In genomic region chr2:40315684-40316083, GRCh38 we compare ENCODE assay signal across 17 cellular contexts.
DNase-seq lines count a peak whose midpoint lies in the region; ATAC-seq and TF ChIP-seq lines count a peak whose summit lies in the region.
"Had no signal": no experiment of that assay in that cellular context is flagged by ENCODE, and none has a peak within 500 bp of the region (broad histone marks: within the 10 kb centered on the region; RNA-seq: fewer than 3 reads in every experiment).

No MANE protein-coding gene starts in this region.

- H3K27ac ChIP-seq in heart left ventricle (peak overlapping the region in 4 of 12 donors; percentile 2 to 7 (median 4)), psoas muscle (no peak overlapping the region)
- H3K27ac ChIP-seq: parathyroid adenoma had no signal

- TF ChIP-seq POLR2A in heart left ventricle (IDR thresholded peaks at IDR 0.05): no peak

- H3K4me3 ChIP-seq in heart left ventricle (no peak overlapping the region), fibroblast of villous mesenchyme (ENCODE audit: low read depth, low read length) (no peak overlapping the region), psoas muscle (no peak overlapping the region)
- H3K4me3 ChIP-seq: GM12878 had no signal

- DNase-seq in heart left ventricle (no peak), Right ventricle myocardium inferior (ENCODE audit: missing footprints) (no peak), fibroblast of villous mesenchyme (ENCODE audit: low read depth) (peak; percentile 15), psoas muscle (no peak), RKO (ENCODE audit: low spot score) (no peak)
- DNase-seq: activated CD4-positive, alpha-beta memory T cell treated with anti-CD3 and anti-CD28 coated beads, Interleukin-2, amount 10 ng/mL, durations not matched to agents 7 days and 5 days; activated effector memory CD4-positive, alpha-beta T cell treated with Interleukin-2 at 50 U/mL for 16 hours; DMS153; erythroblast; NCI-H526 treated with DMSO at 0.1 percent for 48 hours; stimulated activated CD8-positive, alpha-beta memory T cell treated with anti-CD3 and anti-CD28 coated beads, Interleukin-4, amount 100 ng/mL, for 48 hours; T-helper 9 cell had no signal

- peaks cover 0 to 51% (median 15%) of the 10 kb centered on the region in 12 donors for H3K4me1 ChIP-seq in heart left ventricle
- no peaks in the 10 kb centered on the region for H3K4me1 ChIP-seq in psoas muscle
- H3K4me1 ChIP-seq: parathyroid adenoma had no signal

- H3K36me3 ChIP-seq in heart left ventricle (no peaks in the 10 kb centered on the region), psoas muscle (ENCODE audit: insufficient read depth in 1 of 2, low read depth in 1 of 2) (no peaks in the 10 kb centered on the region)

- 26 to 37% (median 29%) methylated on average over 2 of the region's 2 CpGs for WGBS in heart left ventricle, 4 donors
- WGBS in psoas muscle, 3 donors: 60 to 66% (median 64%) methylated on average over 2 of the region's 2 CpGs

- ATAC-seq in heart left ventricle: peak in 3 of 4 donors; percentile 39 to 49 (median 44)
- ATAC-seq in Right ventricle myocardium inferior: no peak
- peak; percentile 20; the same call in 2 of the 3 replicates for ATAC-seq in SK-N-SH treated with all-trans-retinoic acid at 6 μM for 48 hours
- no peak for ATAC-seq in HG03565 (IDR thresholded peaks at IDR 0.05; ENCODE audit: unreplicated experiment)
- no peak for ATAC-seq in psoas muscle
- ATAC-seq in HG03457 (IDR thresholded peaks at IDR 0.05; ENCODE audit: unreplicated experiment): no peak
- ATAC-seq: GM12878 had no signal

- no peak for TF ChIP-seq CTCF in heart left ventricle (IDR thresholded peaks at IDR 0.05)
- TF ChIP-seq CTCF in fibroblast of villous mesenchyme (IDR thresholded peaks at IDR 0.05; ENCODE audit: insufficient read depth, low read depth, low read length): no peak
- TF ChIP-seq CTCF in psoas muscle (IDR thresholded peaks at IDR 0.05): no peak

- H3K27me3 ChIP-seq in heart left ventricle: no peaks in the 10 kb centered on the region
- H3K27me3 ChIP-seq in psoas muscle (ENCODE audit: insufficient read depth in 3 of 3, low read length in 2 of 3): no peaks in the 10 kb centered on the region

- peaks cover 0 to 21% (median 9%) of the 10 kb centered on the region in 12 donors for H3K9me3 ChIP-seq in heart left ventricle
- no peaks in the 10 kb centered on the region for H3K9me3 ChIP-seq in psoas muscle

- intact Hi-C loops in heart left ventricle (cut with DNase I): no loop called here
- intact Hi-C loops in Right ventricle myocardium inferior (cut with DNase I): no loop called here
- intact Hi-C loops in psoas muscle (cut with DNase I): no loop called here

TF ChIP-seq in SK-N-SH treated with all-trans-retinoic acid at 6 μM for 48 hours, 23 proteins besides CTCF, POLR2A, EP300 and RAD21 (continues in another document):
- TF ChIP-seq PPARA (CRISPR knock-in tag; IDR thresholded peaks at IDR 0.05; ENCODE audit: borderline replicate concordance) (no peak), ZNF565 (CRISPR knock-in tag; conservative IDR thresholded peaks at IDR 0.05; ENCODE audit: low read depth) (no peak), ZFP3 (CRISPR knock-in tag; IDR thresholded peaks at IDR 0.05) (no peak), ARNTL (CRISPR knock-in tag; IDR thresholded peaks at IDR 0.05; ENCODE audit: borderline replicate concordance, low read depth) (no peak), TCF4 (CRISPR knock-in tag; IDR thresholded peaks at IDR 0.05; ENCODE audit: borderline replicate concordance) (peak; percentile 31; the same call in 1 of the 2 replicates), CSDC2 (CRISPR knock-in tag; IDR thresholded peaks at IDR 0.05) (0 out of 2 replicates have a peak, but pooled peaks have one; percentile 87), SNAI2 (CRISPR knock-in tag; IDR thresholded peaks at IDR 0.05) (no peak; the same call in none of the 2 replicates), ZC3H10 (CRISPR knock-in tag; IDR thresholded peaks at IDR 0.05) (no peak), BACH2 (CRISPR knock-in tag; IDR thresholded peaks at IDR 0.05; ENCODE audit: borderline replicate concordance) (no peak), GLIS3 (CRISPR knock-in tag; IDR thresholded peaks at IDR 0.05) (peak; percentile 94; the same call in 1 of the 2 replicates), TOX (CRISPR knock-in tag; IDR thresholded peaks at IDR 0.05; ENCODE audit: borderline replicate concordance) (no peak), ISL1 (CRISPR knock-in tag; IDR thresholded peaks at IDR 0.05) (peak; percentile 99), ZNF8 (CRISPR knock-in tag; IDR thresholded peaks at IDR 0.05) (no peak), CSRNP3 (CRISPR knock-in tag; IDR thresholded peaks at IDR 0.05) (peak; percentile 45; the same call in 1 of the 2 replicates)
- TF ChIP-seq, protein P1, sequence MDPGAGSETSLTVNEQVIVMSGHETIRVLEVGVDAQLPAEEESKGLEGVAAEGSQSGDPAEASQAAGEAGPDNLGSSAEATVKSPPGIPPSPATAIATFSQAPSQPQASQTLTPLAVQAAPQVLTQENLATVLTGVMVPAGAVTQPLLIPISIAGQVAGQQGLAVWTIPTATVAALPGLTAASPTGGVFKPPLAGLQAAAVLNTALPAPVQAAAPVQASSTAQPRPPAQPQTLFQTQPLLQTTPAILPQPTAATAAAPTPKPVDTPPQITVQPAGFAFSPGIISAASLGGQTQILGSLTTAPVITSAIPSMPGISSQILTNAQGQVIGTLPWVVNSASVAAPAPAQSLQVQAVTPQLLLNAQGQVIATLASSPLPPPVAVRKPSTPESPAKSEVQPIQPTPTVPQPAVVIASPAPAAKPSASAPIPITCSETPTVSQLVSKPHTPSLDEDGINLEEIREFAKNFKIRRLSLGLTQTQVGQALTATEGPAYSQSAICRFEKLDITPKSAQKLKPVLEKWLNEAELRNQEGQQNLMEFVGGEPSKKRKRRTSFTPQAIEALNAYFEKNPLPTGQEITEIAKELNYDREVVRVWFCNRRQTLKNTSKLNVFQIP (CRISPR knock-in tag; IDR thresholded peaks at IDR 0.05; ENCODE audit: borderline replicate concordance, low read depth): peak; percentile 60; the same call in 1 of the 2 replicates
- TF ChIP-seq, protein P2, sequence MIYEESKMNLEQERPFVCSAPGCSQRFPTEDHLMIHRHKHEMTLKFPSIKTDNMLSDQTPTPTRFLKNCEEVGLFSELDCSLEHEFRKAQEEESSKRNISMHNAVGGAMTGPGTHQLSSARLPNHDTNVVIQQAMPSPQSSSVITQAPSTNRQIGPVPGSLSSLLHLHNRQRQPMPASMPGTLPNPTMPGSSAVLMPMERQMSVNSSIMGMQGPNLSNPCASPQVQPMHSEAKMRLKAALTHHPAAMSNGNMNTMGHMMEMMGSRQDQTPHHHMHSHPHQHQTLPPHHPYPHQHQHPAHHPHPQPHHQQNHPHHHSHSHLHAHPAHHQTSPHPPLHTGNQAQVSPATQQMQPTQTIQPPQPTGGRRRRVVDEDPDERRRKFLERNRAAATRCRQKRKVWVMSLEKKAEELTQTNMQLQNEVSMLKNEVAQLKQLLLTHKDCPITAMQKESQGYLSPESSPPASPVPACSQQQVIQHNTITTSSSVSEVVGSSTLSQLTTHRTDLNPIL (CRISPR knock-in tag; IDR thresholded peaks at IDR 0.05; ENCODE audit: low read depth): peak; percentile 75; the same call in 1 of the 2 replicates
- TF ChIP-seq, protein P3, sequence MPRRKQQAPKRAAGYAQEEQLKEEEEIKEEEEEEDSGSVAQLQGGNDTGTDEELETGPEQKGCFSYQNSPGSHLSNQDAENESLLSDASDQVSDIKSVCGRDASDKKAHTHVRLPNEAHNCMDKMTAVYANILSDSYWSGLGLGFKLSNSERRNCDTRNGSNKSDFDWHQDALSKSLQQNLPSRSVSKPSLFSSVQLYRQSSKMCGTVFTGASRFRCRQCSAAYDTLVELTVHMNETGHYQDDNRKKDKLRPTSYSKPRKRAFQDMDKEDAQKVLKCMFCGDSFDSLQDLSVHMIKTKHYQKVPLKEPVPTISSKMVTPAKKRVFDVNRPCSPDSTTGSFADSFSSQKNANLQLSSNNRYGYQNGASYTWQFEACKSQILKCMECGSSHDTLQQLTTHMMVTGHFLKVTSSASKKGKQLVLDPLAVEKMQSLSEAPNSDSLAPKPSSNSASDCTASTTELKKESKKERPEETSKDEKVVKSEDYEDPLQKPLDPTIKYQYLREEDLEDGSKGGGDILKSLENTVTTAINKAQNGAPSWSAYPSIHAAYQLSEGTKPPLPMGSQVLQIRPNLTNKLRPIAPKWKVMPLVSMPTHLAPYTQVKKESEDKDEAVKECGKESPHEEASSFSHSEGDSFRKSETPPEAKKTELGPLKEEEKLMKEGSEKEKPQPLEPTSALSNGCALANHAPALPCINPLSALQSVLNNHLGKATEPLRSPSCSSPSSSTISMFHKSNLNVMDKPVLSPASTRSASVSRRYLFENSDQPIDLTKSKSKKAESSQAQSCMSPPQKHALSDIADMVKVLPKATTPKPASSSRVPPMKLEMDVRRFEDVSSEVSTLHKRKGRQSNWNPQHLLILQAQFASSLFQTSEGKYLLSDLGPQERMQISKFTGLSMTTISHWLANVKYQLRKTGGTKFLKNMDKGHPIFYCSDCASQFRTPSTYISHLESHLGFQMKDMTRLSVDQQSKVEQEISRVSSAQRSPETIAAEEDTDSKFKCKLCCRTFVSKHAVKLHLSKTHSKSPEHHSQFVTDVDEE (CRISPR knock-in tag; IDR thresholded peaks at IDR 0.05): peak; percentile 49; the same call in 1 of the 2 replicates

Comparison
In these comparisons a context has a peak if more than half of its experiments do, and no peak if none do; other contexts are left out.
1. ATAC-seq: peak in heart left ventricle (3 of 4) and SK-N-SH treated with all-trans-retinoic acid at 6 μM for 48 hours (single experiment); none in Right ventricle myocardium inferior (single experiment), HG03565 (single experiment), psoas muscle (0 of 4) and HG03457 (single experiment).